In genomic region chr11:1073261-1073724, GRCh38 we compare ENCODE assay signal across 9 cellular contexts. TPM values are rescaled to one million over a fixed set of nuclear protein-coding genes. Genes with fewer than 3 reads are reported as not detected.
DNase-seq lines count a peak whose midpoint lies in the region; ATAC-seq and TF ChIP-seq lines count a peak whose summit lies in the region.
"Had no signal": no experiment of that assay in that cellular context is flagged by ENCODE, and none has a peak within 500 bp of the region (broad histone marks: within the 10 kb centered on the region; RNA-seq: fewer than 3 reads in every experiment).

No MANE protein-coding gene starts in this region.

- H3K4me2 ChIP-seq in fibroblast of lung (ENCODE audit: extremely low read depth, insufficient read depth, low read length): no peak overlapping the region

- ATAC-seq in omental fat pad (ENCODE audit: low FRiP score) (peak; percentile 29), GM18511 (IDR thresholded peaks at IDR 0.05; ENCODE audit: unreplicated experiment) (no peak), HG02571 (IDR thresholded peaks at IDR 0.05; ENCODE audit: unreplicated experiment) (no peak), GM21390 (IDR thresholded peaks at IDR 0.05; ENCODE audit: unreplicated experiment) (no peak)

- H3K36me3 ChIP-seq in fibroblast of lung (ENCODE audit: control insufficient read depth, insufficient read depth, low read length): no peaks in the 10 kb centered on the region

- no peak overlapping the region for H2AFZ ChIP-seq in fibroblast of lung (ENCODE audit: low read length)

- DNase-seq in EL: peak; percentile 20
- DNase-seq in NCI-H69 (lab: John Stamatoyannopoulos, UW): peak; percentile 56
- peak; percentile 46 to 53 for DNase-seq in fibroblast of lung (ENCODE audit: low read depth in 2 of 2)
- DNase-seq in omental fat pad (ENCODE audit: low spot score): no peak
- DNase-seq in SIG-M5 treated with dmso at 0.1 percent for 504 hours (lab: John Stamatoyannopoulos, UW; ENCODE audit: unreplicated experiment): no peak

- no peak overlapping the region for H3K27ac ChIP-seq in fibroblast of lung (ENCODE audit: insufficient read depth, low read length)

- no peak for TF ChIP-seq CTCF in fibroblast of lung (conservative IDR thresholded peaks at IDR 0.05 in 1 of 2, IDR thresholded peaks at IDR 0.05 in 1 of 2; ENCODE audit: low read depth in 1 of 2, low read length in 2 of 2)
- no peak for TF ChIP-seq CTCF in omental fat pad (IDR thresholded peaks at IDR 0.05)

- H4K20me1 ChIP-seq in fibroblast of lung (ENCODE audit: control insufficient read depth, extremely low read depth, insufficient read depth, low read length): no peaks in the 10 kb centered on the region

- H3K9me3 ChIP-seq in fibroblast of lung (ENCODE audit: control insufficient read depth, insufficient read depth, low read depth, low read length): no peaks in the 10 kb centered on the region

- no peak overlapping the region for H3K9ac ChIP-seq in fibroblast of lung (ENCODE audit: insufficient read depth, low read length)

- H3K4me3 ChIP-seq in fibroblast of lung (replicated peaks in 1 of 4; ENCODE audit: control extremely low read depth in 1 of 4, insufficient read depth in 1 of 4, low read depth in 3 of 4, low read length in 4 of 4): no peak overlapping the region

- H3K4me1 ChIP-seq in fibroblast of lung (ENCODE audit: control insufficient read depth, extremely low read depth, insufficient read depth, low read length): no peaks in the 10 kb centered on the region

- H3K79me2 ChIP-seq in fibroblast of lung (ENCODE audit: control insufficient read depth, insufficient read depth, low read length): no peaks in the 10 kb centered on the region

- H3K27me3 ChIP-seq in fibroblast of lung (ENCODE audit: control insufficient read depth, insufficient read depth, low read length): no peaks in the 10 kb centered on the region

RNA-seq across cellular contexts. Expression of gene MUC2, which starts 1.4 kb away (rescaled TPM):
- not detected in 2 replicates for total RNA-seq in fibroblast of lung
- polyA plus RNA-seq in fibroblast of lung: not detected in 2 replicates
- polyA plus RNA-seq in fibroblast of lung (2012): not detected in 2 replicates
- polyA minus RNA-seq in fibroblast of lung (ENCODE audit: low replicate concordance): not detected in 2 replicates
- not detected for total RNA-seq in omental fat pad
- total RNA-seq: OCI-LY7 had no signal

RNA-seq across cellular contexts. Expression of gene MUC6, which starts 36.8 kb away (rescaled TPM):
- not detected in 2 replicates for total RNA-seq in fibroblast of lung
- polyA plus RNA-seq in fibroblast of lung: not detected in 2 replicates
- not detected in 2 replicates for polyA plus RNA-seq in fibroblast of lung (2012)
- polyA minus RNA-seq in fibroblast of lung (ENCODE audit: low replicate concordance): not detected in 2 replicates
- total RNA-seq in omental fat pad: not detected
- total RNA-seq: OCI-LY7 had no signal

Comparison
In these comparisons a context has a peak if more than half of its experiments do, and no peak if none do; other contexts are left out.
1. DNase-seq: peak in EL (single experiment), NCI-H69 (single experiment) and fibroblast of lung (2 of 2); none in omental fat pad (single experiment) and SIG-M5 treated with dmso at 0.1 percent for 504 hours (single experiment).